Comparison of ENCODE assay signal across 21 cellular contexts in genomic region chr3:114154321-114154821, GRCh38. TPM values are rescaled to one million over a fixed set of nuclear protein-coding genes. Genes with fewer than 3 reads are reported as not detected.
A peak's percentile ranks its signal among the peaks of the same experiment; 100 is the strongest.
DNase-seq lines count a peak whose midpoint lies in the region; ATAC-seq and TF ChIP-seq lines count a peak whose summit lies in the region.
"Had no signal": no experiment of that assay in that cellular context is flagged by ENCODE, and none has a peak within 500 bp of the region (broad histone marks: within the 10 kb centered on the region; RNA-seq: fewer than 3 reads in every experiment).

No MANE protein-coding gene starts in this region.

- DNase-seq in NCI-H1105 treated with DMSO at 0.1 percent for 48 hours (lab: John Stamatoyannopoulos, UW) (peak; percentile 23), NCI-H1105 (lab: John Stamatoyannopoulos, UW) (no peak), NCI-H2107 treated with DMSO at 0.1 percent for 48 hours (lab: John Stamatoyannopoulos, UW; ENCODE audit: unreplicated experiment) (peak; percentile 84), glutamatergic neuron (no peak), osteoblast (ENCODE audit: insufficient read length, low spot score, missing footprints) (no peak), cortex of kidney (lab: John Stamatoyannopoulos, UW) (no peak)
- DNase-seq in activated CD8-positive, alpha-beta memory T cell treated with anti-CD3 and anti-CD28 coated beads, Interleukin-2, amount 50 U/mL, for 48 hours, result no peak
- no peak for DNase-seq in activated T-cell treated with anti-CD3 and anti-CD28 coated beads, Interleukin-2, amount 50 U/mL, for 72 hours
- DNase-seq: activated CD4-positive, alpha-beta T cell treated with anti-CD3 and anti-CD28 coated beads, Interleukin-2, amount 50 U/mL, for 4 hours; activated naive CD8-positive, alpha-beta T cell treated with anti-CD3 and anti-CD28 coated beads, Interleukin-2, amount 10 ng/mL, durations not matched to agents 7 days and 5 days; activated T-cell treated with anti-CD3 and anti-CD28 coated beads, Interleukin-2, amount 50 U/mL, for 4 hours; dorsolateral prefrontal cortex; NCI-H2081 treated with DMSO at 0.1 percent for 48 hours; SW 1271 had no signal

- ATAC-seq in activated T-cell treated with anti-CD3 and anti-CD28 coated beads, Interleukin-2, amount 50 U/mL, for 72 hours (replicated peaks in 1 of 2), result no peak
- ATAC-seq: activated T-cell treated with anti-CD3 and anti-CD28 coated beads, Interleukin-2, amount 50 U/mL, for 4 hours; natural killer cell treated with Interleukin-12 subunit alpha and Interleukin-12 subunit beta and Interleukin-15 and Interleukin-18, amount 100 ng/mL, for 72 hours had no signal

- no peaks in the 10 kb centered on the region for H4K20me1 ChIP-seq in osteoblast (ENCODE audit: insufficient read depth, low read length)
- H4K20me1 ChIP-seq: BLaER1 had no signal

- H3K4me3 ChIP-seq in osteoblast (ENCODE audit: insufficient read depth, low read length), result no peak overlapping the region
- H3K4me3 ChIP-seq: BLaER1, dorsolateral prefrontal cortex, tibial nerve had no signal

- H3K4me1 Mint-ChIP-seq in glutamatergic neuron (ENCODE audit: low read depth, unreplicated experiment), result peaks cover 8% of the 10 kb centered on the region
- H3K4me1 Mint-ChIP-seq in activated T-cell treated with anti-CD3 and anti-CD28 coated beads, Interleukin-2, amount 50 U/mL, for 72 hours (ENCODE audit: low read depth), result peaks cover 15% of the 10 kb centered on the region

- peak overlapping the region; percentile 21 for H2AFZ ChIP-seq in osteoblast (ENCODE audit: low read length)

- no peaks in the 10 kb centered on the region for H3K4me1 ChIP-seq in osteoblast (ENCODE audit: insufficient read depth, low read length)
- H3K4me1 ChIP-seq: BLaER1 had no signal

- no peak overlapping the region for H3K4me3 Mint-ChIP-seq in glutamatergic neuron (ENCODE audit: unreplicated experiment)
- H3K4me3 Mint-ChIP-seq in activated T-cell treated with anti-CD3 and anti-CD28 coated beads, Interleukin-2, amount 50 U/mL, for 72 hours, result no peak overlapping the region
- H3K4me3 Mint-ChIP-seq: activated naive CD8-positive, alpha-beta T cell treated with anti-CD3 and anti-CD28 coated beads, Interleukin-2, amount 10 ng/mL, durations not matched to agents 7 days and 5 days; activated T-cell treated with anti-CD3 and anti-CD28 coated beads, Interleukin-2, amount 50 U/mL, for 4 hours; memory B cell; natural killer cell treated with Interleukin-12 subunit alpha and Interleukin-12 subunit beta and Interleukin-15 and Interleukin-18, amount 100 ng/mL, for 72 hours had no signal

- no peaks in the 10 kb centered on the region for H3K9me3 Mint-ChIP-seq in glutamatergic neuron (ENCODE audit: unreplicated experiment)
- H3K9me3 Mint-ChIP-seq in activated T-cell treated with anti-CD3 and anti-CD28 coated beads, Interleukin-2, amount 50 U/mL, for 72 hours, result no peaks in the 10 kb centered on the region
- H3K9me3 Mint-ChIP-seq: activated naive CD8-positive, alpha-beta T cell treated with anti-CD3 and anti-CD28 coated beads, Interleukin-2, amount 10 ng/mL, durations not matched to agents 7 days and 5 days; activated T-cell treated with anti-CD3 and anti-CD28 coated beads, Interleukin-2, amount 50 U/mL, for 4 hours; memory B cell; natural killer cell treated with Interleukin-12 subunit alpha and Interleukin-12 subunit beta and Interleukin-15 and Interleukin-18, amount 100 ng/mL, for 72 hours had no signal

- no peak for TF ChIP-seq CTCF in glutamatergic neuron (IDR thresholded peaks at IDR 0.05; ENCODE audit: partially characterized antibody, unreplicated experiment)
- no peak for TF ChIP-seq CTCF in osteoblast (IDR thresholded peaks at IDR 0.05; ENCODE audit: extremely low read depth, low read depth, low read length)

- no peaks in the 10 kb centered on the region for H3K79me2 ChIP-seq in osteoblast (ENCODE audit: insufficient read depth, low read length)

- peaks cover 6% of the 10 kb centered on the region for H3K27me3 ChIP-seq in osteoblast (ENCODE audit: insufficient read depth, low read length)
- H3K27me3 ChIP-seq: BLaER1, dorsolateral prefrontal cortex, tibial nerve had no signal

- H3K27ac ChIP-seq in osteoblast (ENCODE audit: low read depth, low read length), result no peak overlapping the region
- H3K27ac ChIP-seq: 22Rv1, BLaER1, dorsolateral prefrontal cortex, tibial nerve had no signal

- peak overlapping the region; percentile 48 for H3K27ac Mint-ChIP-seq in glutamatergic neuron (ENCODE audit: unreplicated experiment)
- no peak overlapping the region for H3K27ac Mint-ChIP-seq in activated T-cell treated with anti-CD3 and anti-CD28 coated beads, Interleukin-2, amount 50 U/mL, for 72 hours
- H3K27ac Mint-ChIP-seq: activated naive CD8-positive, alpha-beta T cell treated with anti-CD3 and anti-CD28 coated beads, Interleukin-2, amount 10 ng/mL, durations not matched to agents 7 days and 5 days had no signal

- H3K36me3 ChIP-seq in osteoblast (ENCODE audit: insufficient read depth, low read length), result no peaks in the 10 kb centered on the region
- H3K36me3 ChIP-seq: BLaER1, tibial nerve had no signal

- H3K9me3 ChIP-seq in osteoblast (ENCODE audit: low read depth, low read length), result no peaks in the 10 kb centered on the region
- H3K9me3 ChIP-seq: BLaER1, tibial nerve had no signal

- H3K27me3 Mint-ChIP-seq in glutamatergic neuron (ENCODE audit: unreplicated experiment), result peaks cover 2% of the 10 kb centered on the region
- peaks cover 18% of the 10 kb centered on the region for H3K27me3 Mint-ChIP-seq in activated T-cell treated with anti-CD3 and anti-CD28 coated beads, Interleukin-2, amount 50 U/mL, for 72 hours (ENCODE audit: low read depth)
- H3K27me3 Mint-ChIP-seq: activated naive CD8-positive, alpha-beta T cell treated with anti-CD3 and anti-CD28 coated beads, Interleukin-2, amount 10 ng/mL, durations not matched to agents 7 days and 5 days; memory B cell had no signal

- H3K4me2 ChIP-seq in osteoblast (ENCODE audit: insufficient read depth, low read length), result no peak overlapping the region
- H3K4me2 ChIP-seq: BLaER1 had no signal

- H3K36me3 Mint-ChIP-seq in glutamatergic neuron (ENCODE audit: unreplicated experiment), result no peaks in the 10 kb centered on the region
- H3K36me3 Mint-ChIP-seq in activated T-cell treated with anti-CD3 and anti-CD28 coated beads, Interleukin-2, amount 50 U/mL, for 72 hours (ENCODE audit: insufficient read depth in 2 of 2), result no peaks in the 10 kb centered on the region
- H3K36me3 Mint-ChIP-seq: activated naive CD8-positive, alpha-beta T cell treated with anti-CD3 and anti-CD28 coated beads, Interleukin-2, amount 10 ng/mL, durations not matched to agents 7 days and 5 days; memory B cell; natural killer cell treated with Interleukin-12 subunit alpha and Interleukin-12 subunit beta and Interleukin-15 and Interleukin-18, amount 100 ng/mL, for 72 hours had no signal

RNA-seq across cellular contexts. Expression of gene DRD3, which starts 24.5 kb away (rescaled TPM):
- total RNA-seq in glutamatergic neuron (ENCODE audit: unreplicated experiment) (not detected), osteoblast (not detected in 2 replicates)
- not detected for total RNA-seq in activated T-cell treated with anti-CD3 and anti-CD28 coated beads, Interleukin-2, amount 50 U/mL, for 72 hours
- total RNA-seq: activated T-cell treated with anti-CD3 and anti-CD28 coated beads, Interleukin-2, amount 50 U/mL, for 4 hours; glomerular endothelial cell; kidney epithelial cell; natural killer cell treated with Interleukin-12 subunit alpha and Interleukin-12 subunit beta and Interleukin-15 and Interleukin-18, amount 100 ng/mL, for 72 hours; tibial nerve had no signal

Comparison
In these comparisons a context has a peak if more than half of its experiments do, and no peak if none do; other contexts are left out.
1. DNase-seq: peak in NCI-H1105 treated with DMSO at 0.1 percent for 48 hours (single experiment) and NCI-H2107 treated with DMSO at 0.1 percent for 48 hours (single experiment); none in NCI-H1105 (single experiment), glutamatergic neuron (single experiment), osteoblast (single experiment), activated CD8-positive, alpha-beta memory T cell treated with anti-CD3 and anti-CD28 coated beads, Interleukin-2, amount 50 U/mL, for 48 hours (single experiment), activated T-cell treated with anti-CD3 and anti-CD28 coated beads, Interleukin-2, amount 50 U/mL, for 72 hours (0 of 2) and cortex of kidney (single experiment).